8 cellular contexts compared by ENCODE assay signal in genomic region chr13:19525634-19526033, GRCh38.
DNase-seq lines count a peak whose midpoint lies in the region; ATAC-seq, FAIRE-seq and TF ChIP-seq lines count a peak whose summit lies in the region.
"Not testable (repeated sequence)": the region's sequence is repeated elsewhere in the genome, so short reads cannot be mapped to it uniquely, and the experiment has no call there.

No MANE protein-coding gene starts in this region.

- not testable (repeated sequence) for TF ChIP-seq CTCF in GM12864 (IDR thresholded peaks at IDR 0.05; ENCODE audit: low read depth, low read length, missing control alignments)

- FAIRE-seq in colon (lab: Jason Lieb, UNC), result peak; percentile 36

- DNase-seq in GM12864 (ENCODE audit: low read depth), result peak; percentile 8

- H3K4me3 ChIP-seq in GM12864 (ENCODE audit: low read depth, low read length), result not testable (repeated sequence)

- ATAC-seq in GM18858 (IDR thresholded peaks at IDR 0.05; ENCODE audit: unreplicated experiment), result peak; percentile 78
- peak; percentile 67 for ATAC-seq in GM19351 (IDR thresholded peaks at IDR 0.05; ENCODE audit: unreplicated experiment)
- ATAC-seq in GM21447 (IDR thresholded peaks at IDR 0.05; ENCODE audit: unreplicated experiment), result peak; percentile 76
- ATAC-seq in HG02623 (IDR thresholded peaks at IDR 0.05; ENCODE audit: unreplicated experiment), result peak; percentile 59
- peak; percentile 67 for ATAC-seq in HG02938 (IDR thresholded peaks at IDR 0.05; ENCODE audit: unreplicated experiment)
- ATAC-seq in HG03432 (IDR thresholded peaks at IDR 0.05; ENCODE audit: unreplicated experiment), result peak; percentile 71
